Comparison of ENCODE assay signal across 16 cellular contexts in the genomic region with DNA sequence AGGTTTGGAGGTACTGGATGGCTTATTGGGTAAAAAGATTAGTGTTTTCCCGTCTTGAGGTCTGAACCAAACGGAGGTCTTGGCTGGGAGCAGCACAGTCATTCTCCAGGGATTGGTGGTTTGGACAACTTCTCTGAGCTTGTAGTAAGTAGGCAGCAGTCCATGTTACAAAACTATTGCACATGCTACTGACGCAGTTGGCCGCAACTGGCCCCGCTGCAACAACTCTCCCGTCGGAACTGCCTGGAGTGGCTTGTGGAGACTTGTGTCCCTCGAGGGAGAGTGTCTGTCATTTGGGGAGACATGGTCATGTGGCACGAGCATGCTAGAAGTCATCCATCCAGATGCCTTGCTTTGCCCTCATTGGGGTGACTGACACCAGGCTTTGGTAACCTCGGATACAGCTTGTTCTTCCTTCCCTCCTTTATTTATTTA.
DNase-seq lines count a peak whose midpoint lies in the region; FAIRE-seq and TF ChIP-seq lines count a peak whose summit lies in the region.
"Had no signal": no experiment of that assay in that cellular context is flagged by ENCODE, and none has a peak within 500 bp of the region (broad histone marks: within the 10 kb centered on the region; RNA-seq: fewer than 3 reads in every experiment).

No MANE protein-coding gene starts in this region.

- H3K9me3 Mint-ChIP-seq in astrocyte (ENCODE audit: unreplicated experiment), result no peaks in the 10 kb centered on the region
- H3K9me3 Mint-ChIP-seq: activated naive CD4-positive, alpha-beta T cell treated with anti-CD3 and anti-CD28 coated beads, Interleukin-2, amount 50 U/mL, for 72 hours; natural killer cell had no signal

- H2AFZ ChIP-seq in astrocyte (ENCODE audit: low read depth, low read length), result no peak overlapping the region

- H3K4me1 Mint-ChIP-seq in astrocyte (ENCODE audit: low read depth, unreplicated experiment), result peaks cover 43% of the 10 kb centered on the region

- H3K36me3 ChIP-seq in astrocyte (ENCODE audit: insufficient read depth, low read length) (no peaks in the 10 kb centered on the region), ovary (no peaks in the 10 kb centered on the region), vagina (no peaks in the 10 kb centered on the region)

- no peak overlapping the region for H3K4me3 Mint-ChIP-seq in astrocyte (ENCODE audit: unreplicated experiment)
- H3K4me3 Mint-ChIP-seq: natural killer cell had no signal

- WGBS in ovary, 3 donors, result 51 to 82% (median 66%) methylated on average over 10 of the region's 10 CpGs

- H4K20me1 ChIP-seq in astrocyte (ENCODE audit: insufficient read depth, low read length), result no peaks in the 10 kb centered on the region

- H3K4me1 ChIP-seq in astrocyte (ENCODE audit: insufficient read depth, low read length) (peaks cover 17% of the 10 kb centered on the region), ovary (ENCODE audit: insufficient read depth) (peaks cover 17% of the 10 kb centered on the region), vagina (peaks cover 76% of the 10 kb centered on the region)

- no peak for FAIRE-seq in astrocyte (lab: Jason Lieb, UNC)
- FAIRE-seq: K562 had no signal

- peak; percentile 76 for TF ChIP-seq EP300 in ovary (IDR thresholded peaks at IDR 0.05)

- H3K4me2 ChIP-seq in astrocyte (ENCODE audit: low read length), result no peak overlapping the region

- TF ChIP-seq CTCF in astrocyte (IDR thresholded peaks at IDR 0.05; ENCODE audit: insufficient read depth, low read depth, low read length) (no peak), foreskin fibroblast (IDR thresholded peaks at IDR 0.05; ENCODE audit: low read depth, low read length) (no peak), ovary (IDR thresholded peaks at IDR 0.05) (no peak), vagina (IDR thresholded peaks at IDR 0.05) (no peak)

- no peak overlapping the region for H3K27ac Mint-ChIP-seq in astrocyte (ENCODE audit: unreplicated experiment)
- H3K27ac Mint-ChIP-seq: natural killer cell had no signal

- intact Hi-C loops in ovary (cut with DNase I) (loop anchor here in 3 of 4 donors (2.0 to 10.0 kb wide), 3 partner anchors 104 to 472 kb away; no protein-coding TSS in a partner anchor), vagina (cut with DNase I) (no loop called here)

- TF ChIP-seq POLR2A in ovary (IDR thresholded peaks at IDR 0.05) (no peak), vagina (IDR thresholded peaks at IDR 0.05) (no peak)

- H3K27me3 ChIP-seq in astrocyte (ENCODE audit: insufficient read depth, low read length) (peaks cover 2% of the 10 kb centered on the region), ovary (no peaks in the 10 kb centered on the region), vagina (no peaks in the 10 kb centered on the region)

- DNase-seq in astrocyte (ENCODE audit: low read depth) (peak; percentile 18), foreskin fibroblast (peak; percentile 40 to 70), ovary (peak in 4 of 5 donors; percentile 47 to 81 (median 62)), vagina (ENCODE audit: extremely low spot score in 2 of 2) (peak in 1 of 2 donors; percentile 99), NCI-H1092 treated with DMSO at 0.1 percent for 48 hours (lab: John Stamatoyannopoulos, UW) (no peak), Kasumi-1 (lab: John Stamatoyannopoulos, UW) (no peak), cerebellar nuclear complex (lab: John Stamatoyannopoulos, UW) (no peak)
- DNase-seq: activated CD8-positive, alpha-beta memory T cell treated with anti-CD3 and anti-CD28 coated beads for 24 hours; Calu3; effector memory CD4-positive, alpha-beta T cell; natural killer cell; NCI-H2107; PC-3; T-helper 9 cell had no signal

- H3K27ac ChIP-seq in astrocyte (ENCODE audit: low read depth, low read length) (no peak overlapping the region), ovary (peak overlapping the region in 1 of 2 donors; percentile 85), vagina (peak overlapping the region; percentile 67)

- H3K9me3 ChIP-seq in astrocyte (ENCODE audit: insufficient read depth, low read depth, low read length) (no peaks in the 10 kb centered on the region), ovary (no peaks in the 10 kb centered on the region), vagina (no peaks in the 10 kb centered on the region)

- H3K79me2 ChIP-seq in astrocyte (ENCODE audit: insufficient read depth, low read length), result no peaks in the 10 kb centered on the region

- H3K36me3 Mint-ChIP-seq in astrocyte (ENCODE audit: low read depth, unreplicated experiment), result peaks cover 2% of the 10 kb centered on the region
- H3K36me3 Mint-ChIP-seq: activated naive CD4-positive, alpha-beta T cell treated with anti-CD3 and anti-CD28 coated beads, Interleukin-2, amount 50 U/mL, for 72 hours; natural killer cell had no signal

- H3K27me3 Mint-ChIP-seq in astrocyte (ENCODE audit: low read depth, unreplicated experiment), result peaks cover 7% of the 10 kb centered on the region

- no peak overlapping the region for H3K9ac ChIP-seq in astrocyte (ENCODE audit: low read length)

- H3K4me3 ChIP-seq in astrocyte (ENCODE audit: insufficient read depth, low read depth, low read length) (no peak overlapping the region), foreskin fibroblast (ENCODE audit: low read depth in 1 of 2, low read length in 2 of 2) (no peak overlapping the region), ovary (no peak overlapping the region), vagina (no peak overlapping the region)
- H3K4me3 ChIP-seq: K562 had no signal

Comparison
In these comparisons a context has a peak if more than half of its experiments do, and no peak if none do; other contexts are left out.
1. DNase-seq: peak in astrocyte (single experiment), foreskin fibroblast (2 of 2) and ovary (4 of 5); none in NCI-H1092 treated with DMSO at 0.1 percent for 48 hours (single experiment), Kasumi-1 (0 of 2) and cerebellar nuclear complex (0 of 2).